8 cellular contexts compared by ENCODE assay signal in the genomic region with DNA sequence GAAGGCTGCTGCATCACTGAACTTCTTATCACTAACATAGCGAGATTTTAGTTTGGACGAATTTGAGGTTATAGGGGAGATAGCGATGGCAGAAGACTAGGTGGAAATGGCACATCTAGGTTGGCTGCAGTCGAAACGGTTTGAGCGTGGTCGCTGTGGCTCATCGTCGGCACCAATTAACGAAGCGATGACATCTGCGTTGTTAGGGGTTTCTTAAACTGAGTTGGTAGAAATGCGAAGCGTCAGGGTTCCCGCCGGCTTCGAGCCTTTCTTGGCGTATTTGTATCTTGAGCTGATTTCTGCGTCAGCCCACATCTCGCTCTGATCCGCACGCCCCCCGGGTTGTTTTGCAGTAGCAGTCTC. TPM values are rescaled to one million over a fixed set of nuclear protein-coding genes. Genes with fewer than 3 reads are reported as not detected.
A peak's percentile ranks its signal among the peaks of the same experiment; 100 is the strongest.
DNase-seq lines count a peak whose midpoint lies in the region; ATAC-seq and TF ChIP-seq lines count a peak whose summit lies in the region.

No MANE protein-coding gene starts in this region.

- H3K4me1 Mint-ChIP-seq in T-helper 17 cell: peaks cover 35% of the 10 kb centered on the region

- DNase-seq in CD1c-positive myeloid dendritic cell (ENCODE audit: extremely low spot score) (peak; percentile 46), T-helper 17 cell (peak; percentile 14 to 40 (median 18)), mammary epithelial cell (no peak), left lung (peak; percentile 36 to 76), kidney tubule cell (ENCODE audit: low spot score) (no peak)
- peak; percentile 56 for DNase-seq in stimulated activated CD4-positive, alpha-beta T cell treated with anti-CD3 and anti-CD28 coated beads, Interleukin-4, amount 100 ng/mL, for 24 hours

- 0% methylated on average over 20 of the region's 23 CpGs for WGBS in mammary epithelial cell (ENCODE audit: low coverage, missing lambda C conversion rate)

- intact Hi-C loops in mammary epithelial cell (cut with micrococcal nuclease): loop anchor here (2.0 to 5.0 kb wide), 4 partner anchors 23 to 584 kb away; partner anchors contain the start of genes CMSS1 and TMEM45A
- intact Hi-C loops in left lung (cut with DNase I): no loop called here

- no peaks in the 10 kb centered on the region for H4K20me1 ChIP-seq in mammary epithelial cell (ENCODE audit: insufficient read depth, low read length)

- TF ChIP-seq CTCF in mammary epithelial cell (conservative IDR thresholded peaks at IDR 0.05 in 1 of 2, IDR thresholded peaks at IDR 0.05 in 1 of 2; ENCODE audit: extremely low read depth in 1 of 2, insufficient read depth in 1 of 2, low read depth in 1 of 2, low read length in 2 of 2): no peak
- TF ChIP-seq CTCF in left lung (IDR thresholded peaks at IDR 0.05): no peak

- H3K4me3 Mint-ChIP-seq in T-helper 17 cell: peak overlapping the region; percentile 98

- H3K4me2 ChIP-seq in mammary epithelial cell (ENCODE audit: insufficient read depth, low read depth, low read length): peak overlapping the region; percentile 90

- H3K4me1 ChIP-seq in mammary epithelial cell (ENCODE audit: insufficient read depth, low read length) (peaks cover 19% of the 10 kb centered on the region), left lung (peaks cover 15 to 37% of the 10 kb centered on the region in 2 donors)

- in situ Hi-C loops in mammary epithelial cell (cut with MboI; ENCODE audit: low sequenced_read_pairs in 2 of 2): no loop called here

- dilution Hi-C loops in mammary epithelial cell (cut with HindIII; ENCODE audit: low sequenced_read_pairs): no loop called here

- H3K36me3 Mint-ChIP-seq in T-helper 17 cell (ENCODE audit: low read depth): no peaks in the 10 kb centered on the region

- TSS peak; percentile 77 for BruUV-seq in mammary epithelial cell (replicated peaks; lab: Mats Ljungman, UMichigan)

- peak overlapping the region; percentile 95 for H3K27ac Mint-ChIP-seq in T-helper 17 cell

- no peaks in the 10 kb centered on the region for H3K27me3 Mint-ChIP-seq in T-helper 17 cell

- no peaks in the 10 kb centered on the region for H3K9me3 ChIP-seq in T-helper 17 cell (ENCODE audit: control insufficient read depth, low read length, poor library complexity, severe bottlenecking)
- H3K9me3 ChIP-seq in mammary epithelial cell (replicated peaks; ENCODE audit: insufficient read depth, low read length): no peaks in the 10 kb centered on the region
- no peaks in the 10 kb centered on the region for H3K9me3 ChIP-seq in left lung

- H3K36me3 ChIP-seq in mammary epithelial cell (ENCODE audit: insufficient read depth, low read length) (no peaks in the 10 kb centered on the region), left lung (no peaks in the 10 kb centered on the region)

- peak; percentile 11 for ATAC-seq in GM19372 (IDR thresholded peaks at IDR 0.05; ENCODE audit: low read depth, unreplicated experiment)
- peak; percentile 10 for ATAC-seq in HG03457 (IDR thresholded peaks at IDR 0.05; ENCODE audit: unreplicated experiment)
- peak; percentile 33 for ATAC-seq in T-helper 17 cell
- ATAC-seq in left lung: peak; percentile 18

- peak overlapping the region; percentile 87 for H2AFZ ChIP-seq in mammary epithelial cell (ENCODE audit: low read depth, low read length)

- CTCF ChIA-PET in mammary epithelial cell (lab: Charles Lee; ENCODE audit: low non-redundant PET): interaction anchor here (0.6 kb wide), 1 partner anchor 141 kb away, joined by 7 read pairs; the partner anchor contains the start of gene TBC1D23

- H3K27ac ChIP-seq in mammary epithelial cell (ENCODE audit: insufficient read depth, low read depth, low read length): peak overlapping the region; percentile 78
- peak overlapping the region; percentile 90 to 91 for H3K27ac ChIP-seq in left lung

- H3K27me3 ChIP-seq in mammary epithelial cell (ENCODE audit: insufficient read depth, low read length) (no peaks in the 10 kb centered on the region), left lung (no peaks in the 10 kb centered on the region)

- peaks cover 67% of the 10 kb centered on the region for H3K79me2 ChIP-seq in mammary epithelial cell (ENCODE audit: insufficient read depth, low read length)

- H3K4me3 ChIP-seq in mammary epithelial cell (replicated peaks in 1 of 3; ENCODE audit: insufficient read depth in 1 of 3, low read depth in 2 of 3, low read length in 3 of 3) (peak overlapping the region; percentile 52 to 95 (median 90)), left lung (peak overlapping the region; percentile 73 to 96)

- H3K9ac ChIP-seq in mammary epithelial cell (ENCODE audit: insufficient read depth, low read length): peak overlapping the region; percentile 77

RNA-seq across cellular contexts. Expression of gene LNP1, which starts 0.3 kb away (rescaled TPM):
- total RNA-seq in T-helper 17 cell (under 1 TPM; 0.70 to 0.96 TPM), mammary epithelial cell (1 to 10 TPM; 1.5 to 1.7 TPM), left lung (1 to 10 TPM; 1.4 to 2.1 TPM)
- 1.5 TPM for polyA plus RNA-seq in mammary epithelial cell
- polyA minus RNA-seq in mammary epithelial cell: 5.4 TPM

RNA-seq across cellular contexts. Expression of gene TOMM70, which starts 0.8 kb away (rescaled TPM):
- total RNA-seq in T-helper 17 cell (10 to 100 TPM; 23.6 to 26.4 TPM), mammary epithelial cell (10 to 100 TPM; 43.5 to 43.7 TPM), left lung (10 to 100 TPM; 28.0 to 31.4 TPM)
- 22.9 TPM for polyA plus RNA-seq in mammary epithelial cell
- 26.6 TPM for polyA minus RNA-seq in mammary epithelial cell

Comparison
In these comparisons a context has a peak if more than half of its experiments do, and no peak if none do; other contexts are left out.
1. DNase-seq: peak in CD1c-positive myeloid dendritic cell (single experiment), T-helper 17 cell (3 of 3), left lung (2 of 2) and stimulated activated CD4-positive, alpha-beta T cell treated with anti-CD3 and anti-CD28 coated beads, Interleukin-4, amount 100 ng/mL, for 24 hours (single experiment); none in mammary epithelial cell (single experiment) and kidney tubule cell (single experiment).
2. Peak in every context shown above with its lines, with median percentiles within 50 percentile points of each other: ATAC-seq.